ENCODE assay signal across 14 cellular contexts in the genomic region with DNA sequence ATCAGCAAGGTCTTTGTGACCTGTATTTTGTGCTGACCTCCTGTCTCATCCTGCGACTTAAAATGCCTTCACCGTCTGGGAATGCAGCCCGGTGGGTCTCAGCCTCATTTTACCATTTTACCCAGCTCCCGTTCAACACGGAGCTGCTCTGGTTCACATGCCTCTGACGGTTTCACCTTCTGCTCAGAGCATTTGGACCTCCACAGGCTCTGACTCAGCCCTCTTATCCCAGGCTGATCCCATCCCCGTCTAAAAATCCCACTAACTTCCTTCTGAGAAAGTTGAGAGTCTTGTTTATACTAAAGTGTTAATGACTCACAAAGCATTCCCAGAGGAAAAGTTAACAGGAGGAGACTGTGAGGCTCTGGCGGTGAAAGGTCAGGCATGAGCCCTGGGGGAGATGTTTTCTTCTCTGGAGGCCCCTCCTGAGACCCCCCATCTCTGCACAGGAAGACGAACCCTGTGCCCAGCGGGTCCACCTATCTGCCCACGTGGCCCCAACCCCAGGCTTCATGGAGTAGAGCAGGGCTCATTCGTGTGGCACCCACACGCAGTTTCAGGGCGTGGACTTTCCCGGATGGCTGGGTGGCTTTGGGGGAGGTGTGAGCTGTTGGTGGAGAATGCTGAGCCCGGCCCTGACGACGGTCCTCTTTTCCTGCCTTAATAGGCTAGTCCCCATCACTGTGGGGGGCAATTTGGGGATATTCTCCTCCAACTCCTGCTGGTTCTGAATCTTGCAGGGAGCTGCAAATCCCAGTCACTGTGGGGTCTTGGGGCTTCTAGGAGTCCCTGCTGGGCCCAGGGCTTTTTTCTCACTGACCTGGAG. TPM values are rescaled to one million over a fixed set of nuclear protein-coding genes. Genes with fewer than 3 reads are reported as not detected.
DNase-seq lines count a peak whose midpoint lies in the region; ATAC-seq and TF ChIP-seq lines count a peak whose summit lies in the region.
"Had no signal": no experiment of that assay in that cellular context is flagged by ENCODE, and none has a peak within 500 bp of the region (broad histone marks: within the 10 kb centered on the region; RNA-seq: fewer than 3 reads in every experiment).

No MANE protein-coding gene starts in this region.

- no peaks in the 10 kb centered on the region for H3K9me2 ChIP-seq in OCI-LY7 (ENCODE audit: insufficient read depth, low read length)

- in situ Hi-C loops in Panc1 (cut with HindIII; ENCODE audit: low pct_unique_long_range_greater_than_20kb, low sequenced_read_pairs), result no loop called here

- intact Hi-C loops in Panc1 (cut with micrococcal nuclease; ENCODE audit: unreplicated experiment) (no loop called here), OCI-LY7 (cut with micrococcal nuclease; ENCODE audit: unreplicated experiment) (no loop called here)

- H3K27ac ChIP-seq in Panc1 (ENCODE audit: low read length), result peak overlapping the region; percentile 81
- H3K27ac ChIP-seq in OCI-LY7 (ENCODE audit: low read depth, low read length, poor library complexity, severe bottlenecking), result no peak overlapping the region
- H3K27ac ChIP-seq: foreskin keratinocyte, lower lobe of right lung had no signal

- H4K20me1 ChIP-seq in OCI-LY7 (ENCODE audit: insufficient read depth, low read length), result no peaks in the 10 kb centered on the region

- no peak overlapping the region for H2AFZ ChIP-seq in OCI-LY7 (ENCODE audit: low read length)

- H3K4me3 ChIP-seq in Panc1 (ENCODE audit: low read depth in 2 of 2, low read length in 2 of 2) (no peak overlapping the region; a peak in 1 of 4 replicates), skeletal muscle cell (ENCODE audit: low read depth, low read length) (no peak overlapping the region), OCI-LY7 (ENCODE audit: low read depth, low read length, poor library complexity, severe bottlenecking) (no peak overlapping the region)
- H3K4me3 ChIP-seq: lower lobe of right lung had no signal

- peak; percentile 82 for DNase-seq in GM03348 (ENCODE audit: low spot score)
- peak; percentile 54 for DNase-seq in Panc1 (ENCODE audit: low read depth, low spot score)
- peak; percentile 69 for DNase-seq in fibroblast of gingiva (ENCODE audit: low read depth)
- peak; percentile 76 for DNase-seq in skeletal muscle cell (ENCODE audit: low read depth)
- DNase-seq in NCI-H345 (lab: John Stamatoyannopoulos, UW), result no peak
- no peak for DNase-seq in NCI-H748 (lab: John Stamatoyannopoulos, UW; ENCODE audit: unreplicated experiment)
- DNase-seq in OCI-LY7 (ENCODE audit: low spot score), result no peak
- DNase-seq: activated CD4-positive, alpha-beta memory T cell treated with anti-CD3 and anti-CD28 coated beads, Interleukin-2, amount 10 ng/mL, durations not matched to agents 7 days and 5 days; activated naive CD8-positive, alpha-beta T cell treated with anti-CD3 and anti-CD28 coated beads, Interleukin-2, amount 10 ng/mL, durations not matched to agents 7 days and 5 days; foreskin keratinocyte; lower lobe of right lung; NCI-H2171 treated with DMSO at 0.1 percent for 48 hours had no signal

- no peak overlapping the region for H3K4me2 ChIP-seq in OCI-LY7 (ENCODE audit: low read length)

- H3K79me2 ChIP-seq in OCI-LY7 (ENCODE audit: insufficient read depth, low read depth, low read length), result no peaks in the 10 kb centered on the region

- peak; percentile 69 for ATAC-seq in Panc1
- ATAC-seq in activated CD4-positive, CD25-positive, alpha-beta regulatory T cell treated with anti-CD3 and anti-CD28 coated beads, Interleukin-2, amount 50 U/mL, for 24 hours, result no peak
- ATAC-seq: foreskin keratinocyte, lower lobe of right lung had no signal

- no peaks in the 10 kb centered on the region for H3K9me3 ChIP-seq in Panc1 (ENCODE audit: control insufficient read depth, insufficient read depth, low read depth, low read length)
- no peaks in the 10 kb centered on the region for H3K9me3 ChIP-seq in OCI-LY7 (ENCODE audit: low read length)
- H3K9me3 ChIP-seq: lower lobe of right lung had no signal

- H3K36me3 ChIP-seq in Panc1 (ENCODE audit: control insufficient read depth, insufficient read depth, low read length) (no peaks in the 10 kb centered on the region), OCI-LY7 (ENCODE audit: insufficient read depth, low read length) (no peaks in the 10 kb centered on the region)
- H3K36me3 ChIP-seq: lower lobe of right lung had no signal

- BruUV-seq in Panc1 (replicated peaks; lab: Mats Ljungman, UMichigan) (no TSS peak), OCI-LY7 (replicated peaks; lab: Mats Ljungman, UMichigan) (no TSS peak)

- H3K27me3 ChIP-seq in Panc1 (ENCODE audit: control insufficient read depth, insufficient read depth, low read length), result no peaks in the 10 kb centered on the region

- POLR2A ChIA-PET in Panc1 (lab: Charles Lee), result interaction anchor here (0.6 kb wide), 2 partner anchors 279 to 299 kb away, joined by 4 to 6 read pairs; no protein-coding TSS in a partner anchor
- POLR2A ChIA-PET in OCI-LY7 (lab: Charles Lee), result interaction anchor here (0.6 kb wide), 1 partner anchor 9 kb away, joined by 3 read pairs; no protein-coding TSS in a partner anchor

- CTCF ChIA-PET in Panc1 (lab: Charles Lee) (interaction anchor here (0.6 to 3.6 kb wide), 3 partner anchors 8 to 34 kb away, joined by 4 to 52 read pairs (median 5); no protein-coding TSS in a partner anchor), OCI-LY7 (lab: Charles Lee; ENCODE audit: unreplicated experiment) (no interaction called here)

- H3K4me1 ChIP-seq in Panc1 (ENCODE audit: control insufficient read depth, insufficient read depth, low read length) (peaks cover 69% of the 10 kb centered on the region), OCI-LY7 (ENCODE audit: insufficient read depth, low read length, poor library complexity, severe bottlenecking) (no peaks in the 10 kb centered on the region)
- H3K4me1 ChIP-seq: foreskin keratinocyte, lower lobe of right lung had no signal

- no peak for TF ChIP-seq CTCF in Panc1 (IDR thresholded peaks at IDR 0.05)
- no peak for TF ChIP-seq CTCF in OCI-LY7 (conservative IDR thresholded peaks at IDR 0.05; ENCODE audit: low read length)

RNA-seq across cellular contexts. Expression of gene BIRC7, which starts 3.3 kb away (rescaled TPM):
- total RNA-seq in Panc1 (2021; ENCODE audit: unreplicated experiment), result 9.0 TPM
- polyA plus RNA-seq in Panc1 (2012; ENCODE audit: insufficient read length), result 3.9 TPM
- total RNA-seq in OCI-LY7 (2014; rRNA removed; shearing (Covaris generic)), result not detected in 2 replicates
- 0.39 and 0.42 TPM in 2 replicates for total RNA-seq in OCI-LY7 (2022)
- total RNA-seq: activated CD4-positive, alpha-beta memory T cell treated with anti-CD3 and anti-CD28 coated beads, Interleukin-2, amount 10 ng/mL, durations not matched to agents 7 days and 5 days; activated naive CD8-positive, alpha-beta T cell treated with anti-CD3 and anti-CD28 coated beads, Interleukin-2, amount 10 ng/mL, durations not matched to agents 7 days and 5 days; foreskin keratinocyte; pulmonary artery endothelial cell had no signal
- polyA plus RNA-seq: foreskin keratinocyte had no signal

RNA-seq across cellular contexts. Expression of gene YTHDF1, which starts 16.5 kb away (rescaled TPM):
- total RNA-seq in Panc1 (2021; ENCODE audit: unreplicated experiment) (43.0 TPM), OCI-LY7 (2022) (42.3 and 42.7 TPM in 2 replicates)
- 24.9 TPM for polyA plus RNA-seq in Panc1 (2012; ENCODE audit: insufficient read length)
- total RNA-seq in OCI-LY7 (2014; rRNA removed; shearing (Covaris generic)), result 26.7 and 31.3 TPM in 2 replicates

RNA-seq across cellular contexts. Expression of gene NKAIN4, which starts 21.8 kb away (rescaled TPM):
- total RNA-seq in Panc1 (2021; ENCODE audit: unreplicated experiment) (5.5 TPM), OCI-LY7 (2022) (not detected in 2 replicates)
- 3.2 TPM for polyA plus RNA-seq in Panc1 (2012; ENCODE audit: insufficient read length)
- total RNA-seq in OCI-LY7 (2014; rRNA removed; shearing (Covaris generic)), result not detected in 2 replicates
- total RNA-seq: activated CD4-positive, alpha-beta memory T cell treated with anti-CD3 and anti-CD28 coated beads, Interleukin-2, amount 10 ng/mL, durations not matched to agents 7 days and 5 days; activated naive CD8-positive, alpha-beta T cell treated with anti-CD3 and anti-CD28 coated beads, Interleukin-2, amount 10 ng/mL, durations not matched to agents 7 days and 5 days; lower lobe of right lung; pulmonary artery endothelial cell had no signal

RNA-seq across cellular contexts. Expression of gene ARFGAP1, which starts 40.2 kb away (rescaled TPM):
- total RNA-seq in Panc1 (2021; ENCODE audit: unreplicated experiment) (110 TPM), OCI-LY7 (2022) (105 and 116 TPM in 2 replicates)
- 124 TPM for polyA plus RNA-seq in Panc1 (2012; ENCODE audit: insufficient read length)
- 50.4 and 57.9 TPM in 2 replicates for total RNA-seq in OCI-LY7 (2014; rRNA removed; shearing (Covaris generic))

Comparison
In these comparisons a context has a peak if more than half of its experiments do, and no peak if none do; other contexts are left out.
1. DNase-seq: peak in GM03348 (single experiment), Panc1 (single experiment), fibroblast of gingiva (single experiment) and skeletal muscle cell (single experiment); none in NCI-H345 (single experiment), NCI-H748 (single experiment) and OCI-LY7 (single experiment).